9 cellular contexts compared by ENCODE assay signal in genomic region chr9:4225291-4226119, GRCh38.
DNase-seq lines count a peak whose midpoint lies in the region; ATAC-seq and TF ChIP-seq lines count a peak whose summit lies in the region.
"Had no signal": no experiment of that assay in that cellular context is flagged by ENCODE, and none has a peak within 500 bp of the region (broad histone marks: within the 10 kb centered on the region; RNA-seq: fewer than 3 reads in every experiment).

No MANE protein-coding gene starts in this region.

- H3K4me1 ChIP-seq in adipocyte (ENCODE audit: control insufficient read depth, insufficient read depth, low read length) (peaks cover 44% of the 10 kb centered on the region), uterus (peaks cover 0 to 4% of the 10 kb centered on the region in 2 donors), upper lobe of right lung (no peaks in the 10 kb centered on the region)
- H3K4me1 ChIP-seq: suprapubic skin had no signal

- H3K9ac ChIP-seq in adipocyte (ENCODE audit: low read length) = no peak overlapping the region

- H3K4me3 ChIP-seq in adipocyte (ENCODE audit: low read length) (no peak overlapping the region), uterus (no peak overlapping the region), upper lobe of right lung (no peak overlapping the region)
- H3K4me3 ChIP-seq: suprapubic skin had no signal

- no peaks in the 10 kb centered on the region for H3K36me3 ChIP-seq in adipocyte (ENCODE audit: control insufficient read depth, insufficient read depth, low read length, severe bottlenecking)
- H3K36me3 ChIP-seq in uterus = no peaks in the 10 kb centered on the region
- no peaks in the 10 kb centered on the region for H3K36me3 ChIP-seq in upper lobe of right lung
- H3K36me3 ChIP-seq: suprapubic skin had no signal

- H3K27ac ChIP-seq in uterus (no peak overlapping the region), upper lobe of right lung (no peak overlapping the region)
- H3K27ac ChIP-seq: suprapubic skin had no signal

- H3K9me3 ChIP-seq in adipocyte (ENCODE audit: control insufficient read depth, low read length) (no peaks in the 10 kb centered on the region), uterus (no peaks in the 10 kb centered on the region), upper lobe of right lung (no peaks in the 10 kb centered on the region)
- H3K9me3 ChIP-seq: suprapubic skin had no signal

- intact Hi-C loops in uterus (cut with DNase I; ENCODE audit: low total_unique reads) = no loop called here
- intact Hi-C loops in upper lobe of right lung (cut with DNase I) = no loop called here

- ATAC-seq in upper lobe of right lung = no peak

- TF ChIP-seq POLR2A in uterus (IDR thresholded peaks at IDR 0.05) = no peak

- TF ChIP-seq CTCF in uterus (IDR thresholded peaks at IDR 0.05) = no peak
- TF ChIP-seq CTCF in upper lobe of right lung (IDR thresholded peaks at IDR 0.05) = no peak

- H3K27me3 ChIP-seq in adipocyte (replicated peaks; ENCODE audit: control insufficient read depth, insufficient read depth, low read length) (no peaks in the 10 kb centered on the region), uterus (no peaks in the 10 kb centered on the region), upper lobe of right lung (no peaks in the 10 kb centered on the region)
- H3K27me3 ChIP-seq: suprapubic skin had no signal

- DNase-seq in EH (ENCODE audit: low read depth) (peak; percentile 97), HT-29 (ENCODE audit: low spot score) (peak; percentile 38), adipocyte (ENCODE audit: low read depth) (peak; percentile 56), myocyte (ENCODE audit: low read depth) (peak; percentile 23), uterus (no peak), upper lobe of right lung (no peak)
- no peak for DNase-seq in stimulated activated CD4-positive, alpha-beta T cell treated with anti-CD3 and anti-CD28 coated beads, Interleukin-15, amount 100 ng/mL, for 24 hours
- no peak for DNase-seq in stimulated activated naive CD4-positive, alpha-beta T cell treated with Interleukin-2 at 50 U/mL for 16 hours (lab: John Stamatoyannopoulos, UW)

Comparison
In these comparisons a context has a peak if more than half of its experiments do, and no peak if none do; other contexts are left out.
1. DNase-seq: peak in EH (single experiment), HT-29 (single experiment), adipocyte (single experiment) and myocyte (single experiment); none in stimulated activated CD4-positive, alpha-beta T cell treated with anti-CD3 and anti-CD28 coated beads, Interleukin-15, amount 100 ng/mL, for 24 hours (single experiment), uterus (0 of 2), upper lobe of right lung (single experiment) and stimulated activated naive CD4-positive, alpha-beta T cell treated with Interleukin-2 at 50 U/mL for 16 hours (single experiment).